In genomic region chr1:166489670-166490436, GRCh38 we compare ENCODE assay signal across 8 cellular contexts.
DNase-seq lines count a peak whose midpoint lies in the region; ATAC-seq and TF ChIP-seq lines count a peak whose summit lies in the region.

No MANE protein-coding gene starts in this region.

- intact Hi-C loops in mammary epithelial cell (cut with micrococcal nuclease), result loop anchor here (5.0 kb wide), 1 partner anchor 242 kb away; no protein-coding TSS in a partner anchor

- peak; percentile 87 for ATAC-seq in GM21723 (IDR thresholded peaks at IDR 0.05; ENCODE audit: unreplicated experiment)

- H4K20me1 ChIP-seq in Karpas-422 (ENCODE audit: insufficient read depth, low read depth, low read length) (no peaks in the 10 kb centered on the region), mammary epithelial cell (ENCODE audit: insufficient read depth, low read length) (no peaks in the 10 kb centered on the region)

- BruUV-seq in mammary epithelial cell (replicated peaks; lab: Mats Ljungman, UMichigan), result no TSS peak

- H3K9me3 ChIP-seq in Karpas-422 (ENCODE audit: low read length) (no peaks in the 10 kb centered on the region), mammary epithelial cell (replicated peaks; ENCODE audit: insufficient read depth, low read length) (no peaks in the 10 kb centered on the region)

- no peaks in the 10 kb centered on the region for H3K9me2 ChIP-seq in Karpas-422 (replicated peaks; ENCODE audit: insufficient read depth, low read length)

- CTCF ChIA-PET in mammary epithelial cell (lab: Charles Lee; ENCODE audit: low non-redundant PET), result no interaction called here

- dilution Hi-C loops in mammary epithelial cell (cut with HindIII; ENCODE audit: low sequenced_read_pairs), result no loop called here

- peak overlapping the region; percentile 63 for H2AFZ ChIP-seq in Karpas-422 (ENCODE audit: low read length)
- H2AFZ ChIP-seq in mammary epithelial cell (ENCODE audit: low read depth, low read length), result peak overlapping the region; percentile 34

- H3K36me3 ChIP-seq in Karpas-422 (ENCODE audit: insufficient read depth, low read length) (no peaks in the 10 kb centered on the region), mammary epithelial cell (ENCODE audit: insufficient read depth, low read length) (no peaks in the 10 kb centered on the region), H7 (replicated peaks; ENCODE audit: control insufficient read depth, insufficient read depth, low read length) (no peaks in the 10 kb centered on the region)

- H3K27ac ChIP-seq in Karpas-422 (ENCODE audit: low read length) (no peak overlapping the region), mammary epithelial cell (ENCODE audit: insufficient read depth, low read depth, low read length) (no peak overlapping the region)

- H3K4me2 ChIP-seq in Karpas-422 (ENCODE audit: low read depth, low read length, poor library complexity, severe bottlenecking) (peak overlapping the region; percentile 79), mammary epithelial cell (ENCODE audit: insufficient read depth, low read depth, low read length) (peak overlapping the region; percentile 38)

- DNase-seq in GM10266 (ENCODE audit: extremely low spot score), result peak; percentile 19
- DNase-seq in Karpas-422, result peak; percentile 64
- DNase-seq in T-helper 22 cell (ENCODE audit: low read depth), result peak; percentile 16
- DNase-seq in mammary epithelial cell, result no peak
- DNase-seq in pons (ENCODE audit: low spot score), result peak; percentile 67
- DNase-seq in NCI-H82 (lab: John Stamatoyannopoulos, UW), result no peak
- no peak for DNase-seq in H7

- H3K9ac ChIP-seq in Karpas-422 (ENCODE audit: low read length) (peak overlapping the region; percentile 63), mammary epithelial cell (ENCODE audit: insufficient read depth, low read length) (no peak overlapping the region)

- WGBS in mammary epithelial cell (ENCODE audit: low coverage, missing lambda C conversion rate), result 71% methylated on average over 15 of the region's 17 CpGs

- H3K27me3 ChIP-seq in Karpas-422 (ENCODE audit: low read length), result no peaks in the 10 kb centered on the region
- no peaks in the 10 kb centered on the region for H3K27me3 ChIP-seq in mammary epithelial cell (ENCODE audit: insufficient read depth, low read length)
- H3K27me3 ChIP-seq in H7 (ENCODE audit: control insufficient read depth, insufficient read depth, low read length), result no peaks in the 10 kb centered on the region

- H3K79me2 ChIP-seq in Karpas-422 (ENCODE audit: low read length) (no peaks in the 10 kb centered on the region), mammary epithelial cell (ENCODE audit: insufficient read depth, low read length) (no peaks in the 10 kb centered on the region)

- no peak for TF ChIP-seq CTCF in GM10266 (IDR thresholded peaks at IDR 0.05; ENCODE audit: control insufficient read depth, insufficient read depth, low read depth, missing control alignments)
- no peak for TF ChIP-seq CTCF in mammary epithelial cell (conservative IDR thresholded peaks at IDR 0.05 in 1 of 2, IDR thresholded peaks at IDR 0.05 in 1 of 2; ENCODE audit: extremely low read depth in 1 of 2, insufficient read depth in 1 of 2, low read depth in 1 of 2, low read length in 2 of 2)

- H3K4me1 ChIP-seq in Karpas-422 (ENCODE audit: low read length) (peaks cover 14% of the 10 kb centered on the region), mammary epithelial cell (ENCODE audit: insufficient read depth, low read length) (no peaks in the 10 kb centered on the region)

- H3K4me3 ChIP-seq in Karpas-422 (ENCODE audit: low read length), result peak overlapping the region; percentile 64
- no peak overlapping the region for H3K4me3 ChIP-seq in mammary epithelial cell (replicated peaks in 1 of 3; ENCODE audit: insufficient read depth in 1 of 3, low read depth in 2 of 3, low read length in 3 of 3)
- no peak overlapping the region for H3K4me3 ChIP-seq in H7 (ENCODE audit: insufficient read depth, low read depth, low read length)

- in situ Hi-C loops in mammary epithelial cell (cut with MboI; ENCODE audit: low sequenced_read_pairs in 2 of 2), result loop anchor here in 1 of 2 donors (25.0 kb wide), 1 partner anchor 778 kb away; no protein-coding TSS in a partner anchor

Comparison
In these comparisons a context has a peak if more than half of its experiments do, and no peak if none do; other contexts are left out.
1. DNase-seq: peak in GM10266 (single experiment), Karpas-422 (single experiment), T-helper 22 cell (single experiment) and pons (single experiment); none in mammary epithelial cell (single experiment), NCI-H82 (single experiment) and H7 (single experiment).